In genomic region chr4:77818077-77818666, GRCh38 we compare ENCODE assay signal across 8 cellular contexts. TPM values are rescaled to one million over a fixed set of nuclear protein-coding genes. Genes with fewer than 3 reads are reported as not detected.
DNase-seq lines count a peak whose midpoint lies in the region; ATAC-seq, FAIRE-seq and TF ChIP-seq lines count a peak whose summit lies in the region.

No MANE protein-coding gene starts in this region.

- no peaks in the 10 kb centered on the region for H3K79me1 ChIP-seq in H1 (ENCODE audit: low read depth, low read length)

- peak overlapping the region; percentile 93 for H3K27ac ChIP-seq in HL-60 (replicated peaks)
- no peak overlapping the region for H3K27ac ChIP-seq in H1 (ENCODE audit: low read depth, low read length)
- H3K27ac ChIP-seq in lung (ENCODE audit: low read depth in 1 of 2, low read length in 1 of 2): peak overlapping the region; percentile 95

- H2AFZ ChIP-seq in H1 (ENCODE audit: low read length): 0 out of 2 replicates have a peak overlapping the region, but pooled peaks have one; percentile 1

- intact Hi-C loops in activated CD4-positive, alpha-beta memory T cell treated with anti-CD3 and anti-CD28 coated beads for 36 hours (cut with micrococcal nuclease): loop anchor here (1.0 to 2.0 kb wide), 3 partner anchors 8 to 83 kb away; no protein-coding TSS in a partner anchor

- no peak overlapping the region for H4K91ac ChIP-seq in H1 (replicated peaks; ENCODE audit: insufficient read length, low read length)

- no peak overlapping the region for H4K5ac ChIP-seq in H1 (ENCODE audit: insufficient read length, low read depth, low read length)

- no peak overlapping the region for H3K23ac ChIP-seq in H1 (ENCODE audit: insufficient read length)

- peak; percentile 24 for ATAC-seq in GM18505 (IDR thresholded peaks at IDR 0.05; ENCODE audit: unreplicated experiment)
- peak; percentile 58 for ATAC-seq in lung (ENCODE audit: insufficient read depth, low FRiP score)
- ATAC-seq in stimulated activated naive B cell treated with anti-CD40 and anti-IgM and Interleukin-4, amounts not matched to agents 10 μg/mL and 1 μg/mL and 100 μg/mL, for 72 hours (replicated peaks): peak; percentile 27 to 29

- no peak overlapping the region for H2BK5ac ChIP-seq in H1 (ENCODE audit: low read depth, low read length)

- peaks cover 8% of the 10 kb centered on the region; the same call in 1 of the 2 replicates for H3K23me2 ChIP-seq in H1 (ENCODE audit: low read depth, low read length)

- peaks cover 0 to 2% of the 10 kb centered on the region in 2 experiments for H4K20me1 ChIP-seq in H1 (replicated peaks in 1 of 2; ENCODE audit: control insufficient read depth in 1 of 2, insufficient read depth in 2 of 2, low read length in 2 of 2)

- TF ChIP-seq POLR2A in GM18505 (IDR thresholded peaks at IDR 0.05; ENCODE audit: borderline replicate concordance, extremely low read depth, insufficient read depth, insufficient read length) (no peak), H1 (IDR thresholded peaks at IDR 0.05; ENCODE audit: control extremely low read depth in 1 of 2, low read depth in 2 of 2, low read length in 2 of 2) (no peak)

- H4K8ac ChIP-seq in H1 (ENCODE audit: extremely low read depth, insufficient read depth, low read length): no peak overlapping the region

- TF ChIP-seq EP300 in H1 (IDR thresholded peaks at IDR 0.05; ENCODE audit: borderline replicate concordance in 1 of 2, low read depth in 2 of 2, low read length in 2 of 2): no peak

- H3K4me1 Mint-ChIP-seq in activated CD4-positive, alpha-beta memory T cell treated with anti-CD3 and anti-CD28 coated beads for 36 hours (ENCODE audit: low read depth): peaks cover 55% of the 10 kb centered on the region
- H3K4me1 Mint-ChIP-seq in stimulated activated naive B cell treated with anti-CD40 and anti-IgM and Interleukin-4, amounts not matched to agents 10 μg/mL and 1 μg/mL and 100 μg/mL, for 72 hours: peaks cover 35 to 60% of the 10 kb centered on the region in 2 donors

- no peak overlapping the region for H2BK20ac ChIP-seq in H1 (ENCODE audit: low read length)

- peak overlapping the region; percentile 92 for H3K4me3 Mint-ChIP-seq in activated CD4-positive, alpha-beta memory T cell treated with anti-CD3 and anti-CD28 coated beads for 36 hours
- H3K4me3 Mint-ChIP-seq in stimulated activated naive B cell treated with anti-CD40 and anti-IgM and Interleukin-4, amounts not matched to agents 10 μg/mL and 1 μg/mL and 100 μg/mL, for 72 hours: peak overlapping the region; percentile 87 to 96

- no peak overlapping the region for H3K4ac ChIP-seq in H1 (replicated peaks; ENCODE audit: insufficient read length, low read depth, low read length)

- peak overlapping the region; percentile 84; the same call in 1 of the 2 replicates for H2BK15ac ChIP-seq in H1 (ENCODE audit: low read length)

- CTCF ChIA-PET in AG04449 (lab: Yijun Ruan, JAX): interaction anchor here (1.0 to 1.5 kb wide), 5 partner anchors 9 to 123 kb away, joined by 4 to 8 read pairs (median 5); no protein-coding TSS in a partner anchor
- CTCF ChIA-PET in activated CD4-positive, alpha-beta memory T cell treated with anti-CD3 and anti-CD28 coated beads for 36 hours (lab: Charles Lee): interaction anchor here (0.6 to 5.7 kb wide), 13 partner anchors 8 to 353 kb away, joined by 3 to 54 read pairs (median 4); partner anchors contain the start of gene MRPL1
- CTCF ChIA-PET in H1 (lab: Charles Lee; ENCODE audit: partially characterized antibody): interaction anchor here (0.9 to 1.7 kb wide), 6 partner anchors 8 to 90 kb away, joined by 3 to 8 read pairs (median 4); no protein-coding TSS in a partner anchor

- peak overlapping the region; percentile 91 for H3K4me3 ChIP-seq in AG04449 (ENCODE audit: low read depth, low read length)
- peak overlapping the region; percentile 57 for H3K4me3 ChIP-seq in HL-60 (replicated peaks; ENCODE audit: insufficient read depth, low read length)
- peak overlapping the region; percentile 82 to 96 (median 84) for H3K4me3 ChIP-seq in H1 (ENCODE audit: extremely low read depth in 1 of 4, insufficient read depth in 2 of 4, low read depth in 3 of 4, low read length in 4 of 4)
- H3K4me3 ChIP-seq in lung: peak overlapping the region; percentile 95

- H2AK5ac ChIP-seq in H1 (ENCODE audit: low read depth, low read length): no peak overlapping the region

- H3K27ac Mint-ChIP-seq in activated CD4-positive, alpha-beta memory T cell treated with anti-CD3 and anti-CD28 coated beads for 36 hours: peak overlapping the region; percentile 96
- H3K27ac Mint-ChIP-seq in stimulated activated naive B cell treated with anti-CD40 and anti-IgM and Interleukin-4, amounts not matched to agents 10 μg/mL and 1 μg/mL and 100 μg/mL, for 72 hours: peak overlapping the region; percentile 92

- H3K4me2 ChIP-seq in H1 (ENCODE audit: insufficient read depth in 1 of 2, low read depth in 2 of 2, low read length in 2 of 2): peak overlapping the region; percentile 59 to 96

- H3K18ac ChIP-seq in H1 (ENCODE audit: extremely low read depth, low read length): no peak overlapping the region

- H3K9me3 ChIP-seq in H1 (ENCODE audit: insufficient read depth in 2 of 2, low read depth in 1 of 2, low read length in 1 of 2) (no peaks in the 10 kb centered on the region), lung (ENCODE audit: control insufficient read depth in 2 of 2, insufficient read depth in 1 of 2, low read length in 1 of 2) (no peaks in the 10 kb centered on the region)

- H3K9ac ChIP-seq in H1 (replicated peaks in 1 of 4; ENCODE audit: extremely low read depth in 1 of 4, low read depth in 3 of 4, low read length in 3 of 4): peak overlapping the region in 3 of 4 experiments; percentile 15 to 46 (median 34); a peak in 5 of 7 replicates

- H3K4me1 ChIP-seq in H1 (replicated peaks in 1 of 4; ENCODE audit: control insufficient read depth in 3 of 4, insufficient read depth in 4 of 4, low read length in 3 of 4): peaks cover 0 to 4% (median 2%) of the 10 kb centered on the region in 4 experiments; a peak in 4 of 7 replicates
- H3K4me1 ChIP-seq in lung (ENCODE audit: control insufficient read depth in 2 of 2, insufficient read depth in 2 of 2, low read length in 2 of 2): peaks cover 1 to 19% of the 10 kb centered on the region in 2 donors

- peaks cover 2% of the 10 kb centered on the region for H3K27me3 Mint-ChIP-seq in activated CD4-positive, alpha-beta memory T cell treated with anti-CD3 and anti-CD28 coated beads for 36 hours
- no peaks in the 10 kb centered on the region for H3K27me3 Mint-ChIP-seq in stimulated activated naive B cell treated with anti-CD40 and anti-IgM and Interleukin-4, amounts not matched to agents 10 μg/mL and 1 μg/mL and 100 μg/mL, for 72 hours

- TF ChIP-seq CTCF in AG04449 (IDR thresholded peaks at IDR 0.05; ENCODE audit: insufficient read depth, low read length, missing control alignments): peak; percentile 64
- TF ChIP-seq CTCF in HL-60 (IDR thresholded peaks at IDR 0.05; ENCODE audit: insufficient read depth, low read length): peak; percentile 43
- peak; percentile 20 to 58 (median 50) for TF ChIP-seq CTCF in H1 (IDR thresholded peaks at IDR 0.05; ENCODE audit: control extremely low read depth in 1 of 3, insufficient read depth in 1 of 3, low read depth in 1 of 3, low read length in 3 of 3)
- peak; percentile 26 for TF ChIP-seq CTCF in lung (IDR thresholded peaks at IDR 0.05; ENCODE audit: control extremely low read depth, extremely low read depth)

- peaks cover 15% of the 10 kb centered on the region for H3K36me3 Mint-ChIP-seq in activated CD4-positive, alpha-beta memory T cell treated with anti-CD3 and anti-CD28 coated beads for 36 hours
- peaks cover 5 to 8% of the 10 kb centered on the region in 2 donors for H3K36me3 Mint-ChIP-seq in stimulated activated naive B cell treated with anti-CD40 and anti-IgM and Interleukin-4, amounts not matched to agents 10 μg/mL and 1 μg/mL and 100 μg/mL, for 72 hours

- WGBS in H1 (ENCODE audit: extremely low coverage in 1 of 2, insufficient coverage in 1 of 2, insufficient read length in 1 of 2, insufficient replicate concordance in 2 of 2, low coverage in 1 of 2, low lambda C conversion rate in 2 of 2, missing lambda C conversion rate in 1 of 2), 2 experiments: 4% methylated on average over 18 of the region's 19 CpGs; no CpG with 5 or more reads in 1 of the 2 experiments
- whole genome bisulfite sequencing in lung, 2 donors: 0% methylated on average over 19 of the region's 19 CpGs

- H2BK12ac ChIP-seq in H1 (ENCODE audit: low read depth, low read length): no peak overlapping the region

- DNase-seq in AG04449 (ENCODE audit: low read depth, low spot score) (no peak), HL-60 (ENCODE audit: low read depth in 1 of 2, low spot score in 1 of 2) (peak; percentile 73 to 88), NCI-H748 treated with DMSO at 0.1 percent for 48 hours (lab: John Stamatoyannopoulos, UW) (peak; percentile 59), H1 (ENCODE audit: low read depth in 1 of 2, low spot score in 2 of 2) (peak in 1 of 2 experiments; percentile 53), lung (ENCODE audit: low spot score) (peak; percentile 73)
- peak; percentile 70 for DNase-seq in activated CD4-positive, alpha-beta memory T cell treated with anti-CD3 and anti-CD28 coated beads for 36 hours
- no peak for DNase-seq in stimulated activated naive B cell treated with anti-CD40 and anti-IgM and Interleukin-4, amounts not matched to agents 10 μg/mL and 1 μg/mL and 100 μg/mL, for 72 hours

- H3K79me2 ChIP-seq in H1 (ENCODE audit: control insufficient read depth in 1 of 2, insufficient read depth in 2 of 2, low read length in 2 of 2): peaks cover 0 to 5% of the 10 kb centered on the region in 2 experiments; a peak in 1 of 4 replicates

- peak; percentile 90 for FAIRE-seq in H1 (lab: Jason Lieb, UNC)

- POLR2A ChIA-PET in AG04449 (lab: Yijun Ruan, JAX) (interaction anchor here (1.1 kb wide), 2 partner anchors 27 to 44 kb away, joined by 3 read pairs; partner anchors contain the start of gene MRPL1), H1 (lab: Charles Lee; ENCODE audit: partially characterized antibody) (interaction anchor here (0.7 to 1.0 kb wide), 6 partner anchors 9 to 209 kb away, joined by 3 to 5 read pairs (median 4); partner anchors contain the start of gene MRPL1)
- POLR2A ChIA-PET in activated CD4-positive, alpha-beta memory T cell treated with anti-CD3 and anti-CD28 coated beads for 36 hours (lab: Charles Lee): interaction anchor here (0.8 to 6.0 kb wide), 8 partner anchors 10 to 743 kb away, joined by 3 to 229 read pairs (median 12); partner anchors contain the start of genes CCNI and MRPL1

- H3K14ac ChIP-seq in H1 (ENCODE audit: insufficient read length): no peak overlapping the region

- no peaks in the 10 kb centered on the region for H3K9me3 Mint-ChIP-seq in activated CD4-positive, alpha-beta memory T cell treated with anti-CD3 and anti-CD28 coated beads for 36 hours
- H3K9me3 Mint-ChIP-seq in stimulated activated naive B cell treated with anti-CD40 and anti-IgM and Interleukin-4, amounts not matched to agents 10 μg/mL and 1 μg/mL and 100 μg/mL, for 72 hours: no peaks in the 10 kb centered on the region

- peak; percentile 20 to 34; a peak in 2 of 4 replicates for TF ChIP-seq RAD21 in H1 (IDR thresholded peaks at IDR 0.05 in 1 of 2, conservative IDR thresholded peaks at IDR 0.05 in 1 of 2; ENCODE audit: low read depth in 2 of 2, low read length in 2 of 2)

- no peak overlapping the region for H2BK120ac ChIP-seq in H1 (replicated peaks; ENCODE audit: low read depth, low read length)

- H3K27me3 ChIP-seq in HL-60 (ENCODE audit: insufficient read depth, poor library complexity, severe bottlenecking) (no peaks in the 10 kb centered on the region), H1 (replicated peaks in 1 of 4; ENCODE audit: control insufficient read depth in 3 of 4, extremely low read depth in 1 of 4, insufficient read depth in 3 of 4, low read length in 3 of 4) (peaks cover 0 to 5% (median 2%) of the 10 kb centered on the region in 4 experiments; a peak in 2 of 7 replicates), lung (ENCODE audit: control insufficient read depth, insufficient read depth) (no peaks in the 10 kb centered on the region)

- H3K56ac ChIP-seq in H1 (replicated peaks; ENCODE audit: insufficient read length, low read depth, low read length): no peak overlapping the region

- H3K36me3 ChIP-seq in H1 (ENCODE audit: control insufficient read depth in 2 of 4, insufficient read depth in 4 of 4, low read length in 3 of 4) (no peaks in the 10 kb centered on the region), lung (ENCODE audit: control insufficient read depth in 2 of 2, insufficient read depth in 2 of 2, low read length in 2 of 2) (no peaks in the 10 kb centered on the region)

RNA-seq across cellular contexts. Expression of gene CNOT6L, which starts 1.0 kb away (rescaled TPM):
- 100 to 1,000 TPM; 106 to 111 TPM for total RNA-seq in activated CD4-positive, alpha-beta memory T cell treated with anti-CD3 and anti-CD28 coated beads for 36 hours
- 21.9 and 22.4 TPM in 2 replicates for total RNA-seq in H1 (2021; fragmentation: NEBNext Ultra II Directional; extraction: Animal tissue kit (Norgen Biotek cat#: 25700))
- polyA plus RNA-seq in H1 (2011; rRNA removed): 1.3 and 2.0 TPM in 2 replicates
- polyA plus RNA-seq in H1 (2011; cell fraction: cytosol; rRNA removed): 2.0 TPM
- polyA plus RNA-seq in H1 (2011; cell fraction: nucleus; rRNA removed): 2.2 TPM
- 4.0 to 8.8 TPM (median 5.3 TPM) in 4 replicates for polyA plus RNA-seq in H1 (2012, experiment 1 of 2)
- 0.52 TPM for polyA plus RNA-seq in H1 (2012, experiment 2 of 2)
- 4.1 TPM for polyA plus RNA-seq in H1 (2013, experiment 1 of 2)
- 3.9 TPM for polyA plus RNA-seq in H1 (2013, experiment 2 of 2)
- 19.9 and 22.2 TPM in 2 replicates for polyA minus RNA-seq in H1 (2011; rRNA and poly(A)+ RNA removed)
- polyA minus RNA-seq in H1 (2011; cell fraction: cytosol; rRNA and poly(A)+ RNA removed): 15.3 TPM
- 11.5 TPM for polyA minus RNA-seq in H1 (2011; cell fraction: nucleus; rRNA and poly(A)+ RNA removed)
- total RNA-seq in lung: 10 to 100 TPM; 45.4 to 67.8 TPM
- 1 to 10 TPM; 4.3 to 9.3 TPM for polyA plus RNA-seq in lung

RNA-seq across cellular contexts. Expression of gene MRPL1, which starts 44.5 kb away (rescaled TPM):
- total RNA-seq in activated CD4-positive, alpha-beta memory T cell treated with anti-CD3 and anti-CD28 coated beads for 36 hours: 10 to 100 TPM; 46.2 to 51.1 TPM
- 37.0 and 39.1 TPM in 2 replicates for total RNA-seq in H1 (2021; fragmentation: NEBNext Ultra II Directional; extraction: Animal tissue kit (Norgen Biotek cat#: 25700))
- polyA plus RNA-seq in H1 (2011; rRNA removed): 4.9 and 9.6 TPM in 2 replicates
- 20.5 TPM for polyA plus RNA-seq in H1 (2011; cell fraction: cytosol; rRNA removed)
- polyA plus RNA-seq in H1 (2011; cell fraction: nucleus; rRNA removed): 3.0 TPM
- polyA plus RNA-seq in H1 (2012, experiment 1 of 2): 14.5 to 31.7 TPM (median 17.7 TPM) in 4 replicates
- polyA plus RNA-seq in H1 (2012, experiment 2 of 2): 4.7 TPM
- 73.1 TPM for polyA plus RNA-seq in H1 (2013, experiment 1 of 2)
- 73.0 TPM for polyA plus RNA-seq in H1 (2013, experiment 2 of 2)
- polyA minus RNA-seq in H1 (2011; rRNA and poly(A)+ RNA removed): 5.9 and 6.1 TPM in 2 replicates
- polyA minus RNA-seq in H1 (2011; cell fraction: cytosol; rRNA and poly(A)+ RNA removed): 4.5 TPM
- 15.6 TPM for polyA minus RNA-seq in H1 (2011; cell fraction: nucleus; rRNA and poly(A)+ RNA removed)
- total RNA-seq in lung: 10 to 100 TPM; 19.9 to 31.2 TPM
- 10 to 100 TPM; 21.0 to 45.4 TPM for polyA plus RNA-seq in lung

Comparison
In these comparisons a context has a peak if more than half of its experiments do, and no peak if none do; other contexts are left out.
1. DNase-seq: peak in HL-60 (2 of 2), NCI-H748 treated with DMSO at 0.1 percent for 48 hours (single experiment), activated CD4-positive, alpha-beta memory T cell treated with anti-CD3 and anti-CD28 coated beads for 36 hours (single experiment) and lung (single experiment); none in AG04449 (single experiment) and stimulated activated naive B cell treated with anti-CD40 and anti-IgM and Interleukin-4, amounts not matched to agents 10 μg/mL and 1 μg/mL and 100 μg/mL, for 72 hours (single experiment).
2. Peak in every context shown above with its lines, with median percentiles within 50 percentile points of each other: H3K4me3 ChIP-seq, CTCF ChIP-seq and ATAC-seq.